Comparison of ENCODE assay signal across 9 cellular contexts in genomic region chr5:343461-344401, GRCh38. TPM values are rescaled to one million over a fixed set of nuclear protein-coding genes. Genes with fewer than 3 reads are reported as not detected.
DNase-seq lines count a peak whose midpoint lies in the region; ATAC-seq, FAIRE-seq and TF ChIP-seq lines count a peak whose summit lies in the region.
"Had no signal": no experiment of that assay in that cellular context is flagged by ENCODE, and none has a peak within 500 bp of the region (broad histone marks: within the 10 kb centered on the region; RNA-seq: fewer than 3 reads in every experiment).

No MANE protein-coding gene starts in this region.

- H4K20me1 ChIP-seq in SK-N-SH (ENCODE audit: insufficient read depth): no peaks in the 10 kb centered on the region

- H3K27me3 Mint-ChIP-seq in Calu3 (ENCODE audit: unreplicated experiment): peaks cover 21% of the 10 kb centered on the region

- FAIRE-seq in kidney (lab: Jason Lieb, UNC): no peak

- no peaks in the 10 kb centered on the region for H3K27me3 ChIP-seq in SK-N-SH (ENCODE audit: insufficient read depth)

- POLR2A ChIA-PET in HEK293 (lab: Yijun Ruan, JAX) (interaction anchor here (1.1 kb wide), 2 partner anchors 22 to 27 kb away, joined by 3 read pairs; partner anchors contain the start of gene AHRR), SK-N-SH (lab: Yijun Ruan, JAX) (no interaction called here)

- no peaks in the 10 kb centered on the region for H3K36me3 ChIP-seq in HEK293 (ENCODE audit: control insufficient read depth in 2 of 2, insufficient read depth in 1 of 2, low read length in 2 of 2)
- no peaks in the 10 kb centered on the region for H3K36me3 ChIP-seq in SK-N-SH (replicated peaks in 1 of 2; ENCODE audit: control insufficient read depth in 1 of 2, insufficient read depth in 2 of 2, low read length in 1 of 2)
- no peaks in the 10 kb centered on the region for H3K36me3 ChIP-seq in kidney (ENCODE audit: control insufficient read depth in 1 of 2, insufficient read depth in 2 of 2, low read length in 2 of 2)
- H3K36me3 ChIP-seq: neutrophil had no signal

- H3K36me3 Mint-ChIP-seq in Calu3 (ENCODE audit: insufficient read depth, unreplicated experiment): peaks cover 7% of the 10 kb centered on the region

- TF ChIP-seq EP300 in SK-N-SH (IDR thresholded peaks at IDR 0.05; ENCODE audit: borderline replicate concordance in 1 of 2, low read depth in 1 of 2, low read length in 1 of 2): no peak

- peaks cover 9% of the 10 kb centered on the region for H3K4me1 Mint-ChIP-seq in Calu3 (ENCODE audit: low read depth, unreplicated experiment)

- no peaks in the 10 kb centered on the region for H3K9me2 ChIP-seq in SK-N-SH

- DNase-seq in Calu3: peak; percentile 54
- DNase-seq in SK-N-SH: peak; percentile 89
- peak; percentile 71 to 93 for DNase-seq in T47D (ENCODE audit: low read depth in 1 of 2, low spot score in 1 of 2)
- peak; percentile 79 for DNase-seq in kidney
- peak in 2 of 3 experiments; percentile 13 to 30 for DNase-seq in stimulated activated CD4-positive, alpha-beta T cell treated with anti-CD3 and anti-CD28 coated beads, TNF-alpha, amount 100 ng/mL, for 4 hours (ENCODE audit: low read depth in 3 of 3)
- no peak for DNase-seq in ureter (ENCODE audit: low spot score)

- CTCF ChIA-PET in Calu3 (lab: Charles Lee): no interaction called here
- CTCF ChIA-PET in HEK293 (lab: Yijun Ruan, JAX): interaction anchor here (0.6 to 0.7 kb wide), 5 partner anchors 27 to 326 kb away, joined by 3 to 4 read pairs (median 3); no protein-coding TSS in a partner anchor
- CTCF ChIA-PET in SK-N-SH (lab: Yijun Ruan, JAX): interaction anchor here (1.3 kb wide), 1 partner anchor 155 kb away, joined by 3 read pairs; no protein-coding TSS in a partner anchor

- H3K27ac ChIP-seq in HEK293 (ENCODE audit: extremely low read depth, low read depth, low read length) (peak overlapping the region; percentile 70; the same call in 1 of the 2 replicates), SK-N-SH (ENCODE audit: low read depth in 2 of 2, low read length in 1 of 2) (no peak overlapping the region), kidney (ENCODE audit: low read depth in 2 of 2, low read length in 2 of 2) (no peak overlapping the region)
- H3K27ac ChIP-seq: neutrophil had no signal

- no peaks in the 10 kb centered on the region for H3F3A ChIP-seq in SK-N-SH (replicated peaks; ENCODE audit: insufficient read depth)

- WGBS in SK-N-SH (ENCODE audit: low lambda C conversion rate): 54% methylated on average over 31 of the region's 102 CpGs

- in situ Hi-C loops in T47D (cut with HindIII; ENCODE audit: low pct_unique_long_range_greater_than_20kb, low sequenced_read_pairs): no loop called here

- H3K9me3 ChIP-seq in HEK293 (ENCODE audit: control insufficient read depth, insufficient read depth, low read depth, low read length): no peaks in the 10 kb centered on the region
- H3K9me3 ChIP-seq in SK-N-SH: no peaks in the 10 kb centered on the region
- peaks cover 0 to 4% of the 10 kb centered on the region in 2 donors for H3K9me3 ChIP-seq in kidney (ENCODE audit: control insufficient read depth in 1 of 2, low read length in 2 of 2)
- H3K9me3 ChIP-seq: neutrophil had no signal

- no peak for TF ChIP-seq RAD21 in SK-N-SH (IDR thresholded peaks at IDR 0.05; ENCODE audit: low read length)

- H3K9ac ChIP-seq in SK-N-SH (no peak overlapping the region), kidney (ENCODE audit: low read length in 2 of 2) (no peak overlapping the region)

- peaks cover 4% of the 10 kb centered on the region; the same call in 1 of the 2 replicates for H3K4me1 ChIP-seq in HEK293 (ENCODE audit: control insufficient read depth, insufficient read depth, low read length)
- H3K4me1 ChIP-seq in SK-N-SH (ENCODE audit: control insufficient read depth in 1 of 2, insufficient read depth in 2 of 2, low read depth in 1 of 2, low read length in 1 of 2): no peaks in the 10 kb centered on the region; a peak in 1 of 4 replicates
- H3K4me1 ChIP-seq in kidney (ENCODE audit: control insufficient read depth in 1 of 2, insufficient read depth in 1 of 2, low read depth in 1 of 2, low read length in 2 of 2): no peaks in the 10 kb centered on the region

- TF ChIP-seq CTCF in Calu3 (IDR thresholded peaks at IDR 0.05; ENCODE audit: unreplicated experiment): no peak
- TF ChIP-seq CTCF in HEK293 (tag by site-specific recombination; IDR thresholded peaks at IDR 0.05): no peak
- TF ChIP-seq CTCF in SK-N-SH (IDR thresholded peaks at IDR 0.05): no peak
- TF ChIP-seq CTCF in kidney (IDR thresholded peaks at IDR 0.05; ENCODE audit: borderline replicate concordance, extremely low read depth, insufficient read depth): no peak

- no TSS peak for BruUV-seq in Calu3 (replicated peaks; lab: Mats Ljungman, UMichigan)

- H3K4me3 Mint-ChIP-seq in Calu3 (ENCODE audit: low read depth, unreplicated experiment): peak overlapping the region; percentile 37

- peak overlapping the region; percentile 62 for H3K4me2 ChIP-seq in SK-N-SH

- intact Hi-C loops in Calu3 (cut with micrococcal nuclease; ENCODE audit: unreplicated experiment): no loop called here
- intact Hi-C loops in kidney (cut with DNase I): no loop called here

- H3K9me3 Mint-ChIP-seq in Calu3 (ENCODE audit: low read depth, unreplicated experiment): no peaks in the 10 kb centered on the region

- no peak for ATAC-seq in GM19467 (IDR thresholded peaks at IDR 0.05; ENCODE audit: unreplicated experiment)

- peak overlapping the region; percentile 18 for H3K4me3 ChIP-seq in HEK293 (ENCODE audit: low read depth, low read length)
- H3K4me3 ChIP-seq in SK-N-SH (ENCODE audit: low read depth in 2 of 2, low read length in 1 of 2): peak overlapping the region; percentile 43 to 44; a peak in 3 of 4 replicates
- no peak overlapping the region for H3K4me3 ChIP-seq in kidney (ENCODE audit: low read length in 2 of 2)

- no peak overlapping the region for H3K27ac Mint-ChIP-seq in Calu3 (ENCODE audit: unreplicated experiment)

- no peaks in the 10 kb centered on the region for H3K79me2 ChIP-seq in SK-N-SH (ENCODE audit: insufficient read depth)

- H2AFZ ChIP-seq in SK-N-SH (ENCODE audit: low read depth): no peak overlapping the region

TF ChIP-seq in HEK293, 187 proteins besides CTCF, POLR2A, EP300 and RAD21 (continues in another document):
- TF ChIP-seq KLF10 (tag by site-specific recombination; IDR thresholded peaks at IDR 0.05) (peak; percentile 91), KLF9 (tag by site-specific recombination; IDR thresholded peaks at IDR 0.05; ENCODE audit: low read depth) (peak; percentile 75), ZSCAN30 (tag by site-specific recombination; IDR thresholded peaks at IDR 0.05) (peak; percentile 46; the same call in 1 of the 2 replicates), ZFHX2 (tag by site-specific recombination; conservative IDR thresholded peaks at IDR 0.05) (peak; percentile 89), ZNF660 (tag by site-specific recombination; IDR thresholded peaks at IDR 0.05) (peak; percentile 68), KLF1 (tag by site-specific recombination; IDR thresholded peaks at IDR 0.05) (peak; percentile 90), ZIC2 (tag by site-specific recombination; IDR thresholded peaks at IDR 0.05) (peak; percentile 83), ZNF398 (tag by site-specific recombination; IDR thresholded peaks at IDR 0.05) (peak; percentile 84), ZNF2 (tag by site-specific recombination; IDR thresholded peaks at IDR 0.05) (no peak)

TF ChIP-seq in SK-N-SH, 30 proteins besides CTCF, POLR2A, EP300 and RAD21:
- no peak for TF ChIP-seq GABPA (IDR thresholded peaks at IDR 0.05; ENCODE audit: low read depth)
- TF ChIP-seq SMC3 (IDR thresholded peaks at IDR 0.05; ENCODE audit: low read depth, low read length): no peak
- no peak for TF ChIP-seq MAX (IDR thresholded peaks at IDR 0.05; ENCODE audit: low read depth)

RNA-seq across cellular contexts. Expression of gene AHRR, which starts 22.2 kb away (rescaled TPM):
- total RNA-seq in Calu3 (2022): 1.3 TPM in 2 replicates
- 0.71 and 0.99 TPM in 2 replicates for polyA plus RNA-seq in SK-N-SH (2012; rRNA removed)
- 0.40 and 0.49 TPM in 2 replicates for polyA plus RNA-seq in SK-N-SH (2012; cell fraction: cytosol; rRNA removed)
- polyA plus RNA-seq in SK-N-SH (2012; cell fraction: nucleus; rRNA removed): 3.2 and 3.3 TPM in 2 replicates
- 1.7 TPM for total RNA-seq in kidney
- polyA plus RNA-seq in kidney (ENCODE audit: insufficient read depth, low read depth, low replicate concordance): 0.71 TPM
- 7.4 TPM for total RNA-seq in ureter

Comparison
In these comparisons a context has a peak if more than half of its experiments do, and no peak if none do; other contexts are left out.
1. H3K4me3 ChIP-seq: peak in HEK293 (single experiment) and SK-N-SH (2 of 2); none in kidney (0 of 2).